Comparison of ENCODE assay signal across 1 cellular context in the genomic region with DNA sequence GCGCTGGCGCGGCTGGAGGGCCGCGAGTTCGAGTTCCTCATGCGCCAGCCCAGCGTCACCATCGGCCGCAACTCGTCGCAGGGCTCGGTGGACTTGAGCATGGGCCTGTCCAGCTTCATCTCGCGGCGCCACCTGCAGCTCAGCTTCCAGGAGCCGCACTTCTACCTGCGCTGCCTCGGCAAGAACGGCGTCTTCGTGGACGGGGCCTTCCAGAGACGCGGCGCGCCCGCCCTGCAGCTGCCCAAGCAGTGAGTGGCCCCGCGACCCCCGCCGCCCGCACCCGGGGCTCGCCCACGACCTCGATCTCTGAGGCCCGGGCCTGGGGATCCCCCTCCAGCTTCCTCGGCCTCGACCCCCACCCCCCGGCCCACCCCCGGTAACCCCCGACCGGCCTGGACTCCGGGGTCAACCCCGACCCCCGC.
A peak's percentile ranks its signal among the peaks of the same experiment; 100 is the strongest.
TF ChIP-seq lines count a peak whose summit lies in the region.

No MANE protein-coding gene starts in this region.

TF ChIP-seq in K562, 482 proteins besides CTCF, POLR2A, EP300 and RAD21 (continued from another document):
- TF ChIP-seq, protein P1, sequence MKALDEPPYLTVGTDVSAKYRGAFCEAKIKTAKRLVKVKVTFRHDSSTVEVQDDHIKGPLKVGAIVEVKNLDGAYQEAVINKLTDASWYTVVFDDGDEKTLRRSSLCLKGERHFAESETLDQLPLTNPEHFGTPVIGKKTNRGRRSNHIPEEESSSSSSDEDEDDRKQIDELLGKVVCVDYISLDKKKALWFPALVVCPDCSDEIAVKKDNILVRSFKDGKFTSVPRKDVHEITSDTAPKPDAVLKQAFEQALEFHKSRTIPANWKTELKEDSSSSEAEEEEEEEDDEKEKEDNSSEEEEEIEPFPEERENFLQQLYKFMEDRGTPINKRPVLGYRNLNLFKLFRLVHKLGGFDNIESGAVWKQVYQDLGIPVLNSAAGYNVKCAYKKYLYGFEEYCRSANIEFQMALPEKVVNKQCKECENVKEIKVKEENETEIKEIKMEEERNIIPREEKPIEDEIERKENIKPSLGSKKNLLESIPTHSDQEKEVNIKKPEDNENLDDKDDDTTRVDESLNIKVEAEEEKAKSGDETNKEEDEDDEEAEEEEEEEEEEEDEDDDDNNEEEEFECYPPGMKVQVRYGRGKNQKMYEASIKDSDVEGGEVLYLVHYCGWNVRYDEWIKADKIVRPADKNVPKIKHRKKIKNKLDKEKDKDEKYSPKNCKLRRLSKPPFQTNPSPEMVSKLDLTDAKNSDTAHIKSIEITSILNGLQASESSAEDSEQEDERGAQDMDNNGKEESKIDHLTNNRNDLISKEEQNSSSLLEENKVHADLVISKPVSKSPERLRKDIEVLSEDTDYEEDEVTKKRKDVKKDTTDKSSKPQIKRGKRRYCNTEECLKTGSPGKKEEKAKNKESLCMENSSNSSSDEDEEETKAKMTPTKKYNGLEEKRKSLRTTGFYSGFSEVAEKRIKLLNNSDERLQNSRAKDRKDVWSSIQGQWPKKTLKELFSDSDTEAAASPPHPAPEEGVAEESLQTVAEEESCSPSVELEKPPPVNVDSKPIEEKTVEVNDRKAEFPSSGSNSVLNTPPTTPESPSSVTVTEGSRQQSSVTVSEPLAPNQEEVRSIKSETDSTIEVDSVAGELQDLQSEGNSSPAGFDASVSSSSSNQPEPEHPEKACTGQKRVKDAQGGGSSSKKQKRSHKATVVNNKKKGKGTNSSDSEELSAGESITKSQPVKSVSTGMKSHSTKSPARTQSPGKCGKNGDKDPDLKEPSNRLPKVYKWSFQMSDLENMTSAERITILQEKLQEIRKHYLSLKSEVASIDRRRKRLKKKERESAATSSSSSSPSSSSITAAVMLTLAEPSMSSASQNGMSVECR (CRISPR knock-in tag; IDR thresholded peaks at IDR 0.05) = peak; percentile 16; the same call in 1 of the 2 replicates
- TF ChIP-seq KAT8 (IDR thresholded peaks at IDR 0.05; ENCODE audit: low read depth) (no peak), RBFOX2 (IDR thresholded peaks at IDR 0.05; ENCODE audit: low read depth, low read length) (peak; percentile 45; the same call in 1 of the 2 replicates), RBBP5 (IDR thresholded peaks at IDR 0.05; ENCODE audit: borderline replicate concordance, insufficient read depth, low read length, poor library complexity, severe bottlenecking) (peak; percentile 87), SUPT5H (IDR thresholded peaks at IDR 0.05) (no peak), ZNF311 (CRISPR knock-in tag; IDR thresholded peaks at IDR 0.05) (no peak), HNRNPL (IDR thresholded peaks at IDR 0.05; ENCODE audit: low read depth, low read length) (no peak), SIN3A (IDR thresholded peaks at IDR 0.05; ENCODE audit: borderline replicate concordance in 2 of 2, control insufficient read depth in 1 of 2, low read depth in 2 of 2, low read length in 2 of 2) (no peak; a peak in 1 of 4 replicates)
- TF ChIP-seq, protein P2, sequence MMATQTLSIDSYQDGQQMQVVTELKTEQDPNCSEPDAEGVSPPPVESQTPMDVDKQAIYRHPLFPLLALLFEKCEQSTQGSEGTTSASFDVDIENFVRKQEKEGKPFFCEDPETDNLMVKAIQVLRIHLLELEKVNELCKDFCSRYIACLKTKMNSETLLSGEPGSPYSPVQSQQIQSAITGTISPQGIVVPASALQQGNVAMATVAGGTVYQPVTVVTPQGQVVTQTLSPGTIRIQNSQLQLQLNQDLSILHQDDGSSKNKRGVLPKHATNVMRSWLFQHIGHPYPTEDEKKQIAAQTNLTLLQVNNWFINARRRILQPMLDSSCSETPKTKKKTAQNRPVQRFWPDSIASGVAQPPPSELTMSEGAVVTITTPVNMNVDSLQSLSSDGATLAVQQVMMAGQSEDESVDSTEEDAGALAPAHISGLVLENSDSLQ (IDR thresholded peaks at IDR 0.05) = no peak
